Comparison of ENCODE assay signal across 9 cellular contexts in genomic region chr11:14908214-14908880, GRCh38. TPM values are rescaled to one million over a fixed set of nuclear protein-coding genes. Genes with fewer than 3 reads are reported as not detected.
A peak's percentile ranks its signal among the peaks of the same experiment; 100 is the strongest.
DNase-seq lines count a peak whose midpoint lies in the region; ATAC-seq and TF ChIP-seq lines count a peak whose summit lies in the region.
"Had no signal": no experiment of that assay in that cellular context is flagged by ENCODE, and none has a peak within 500 bp of the region (broad histone marks: within the 10 kb centered on the region; RNA-seq: fewer than 3 reads in every experiment).

No MANE protein-coding gene starts in this region.

- H3K27ac Mint-ChIP-seq in CD4-positive, alpha-beta T cell, result peak overlapping the region; percentile 43

- H3K27me3 Mint-ChIP-seq in CD4-positive, alpha-beta T cell, result no peaks in the 10 kb centered on the region

- peak; percentile 51 for TF ChIP-seq CTCF in CD4-positive, alpha-beta T cell (IDR thresholded peaks at IDR 0.05)
- TF ChIP-seq CTCF in dorsolateral prefrontal cortex (IDR thresholded peaks at IDR 0.05 in 54 of 56, conservative IDR thresholded peaks at IDR 0.05 in 2 of 56; ENCODE audit: low read depth in 1 of 56, partially characterized antibody in 56 of 56), result peak; percentile 23 to 76 (median 61)

- POLR2A ChIA-PET in CD4-positive, alpha-beta T cell (lab: Charles Lee), result interaction anchor here (0.8 to 5.6 kb wide), 8 partner anchors 10 to 408 kb away, joined by 4 to 53 read pairs (median 10); partner anchors contain the start of genes CALCB, COPB1, CYP2R1 and PSMA1

- H3K27me3 ChIP-seq in CD4-positive, alpha-beta T cell (ENCODE audit: control insufficient read depth, insufficient read depth, low read length), result no peaks in the 10 kb centered on the region
- peaks cover 0 to 12% (median 0%) of the 10 kb centered on the region in 45 donors for H3K27me3 ChIP-seq in dorsolateral prefrontal cortex

- H3K36me3 Mint-ChIP-seq in CD4-positive, alpha-beta T cell (ENCODE audit: low read depth), result peaks cover 5% of the 10 kb centered on the region

- H3K4me3 ChIP-seq in dorsolateral prefrontal cortex, result no peak overlapping the region
- H3K4me3 ChIP-seq: SJSA1 had no signal

- ATAC-seq in CD4-positive, alpha-beta T cell (ENCODE audit: poor library complexity), result no peak
- peak; percentile 22 for ATAC-seq in GM18520 (IDR thresholded peaks at IDR 0.05; ENCODE audit: unreplicated experiment)
- no peak for ATAC-seq in sciatic nerve
- ATAC-seq in HG02588 (IDR thresholded peaks at IDR 0.05; ENCODE audit: unreplicated experiment), result no peak

- peaks cover 49% of the 10 kb centered on the region for H3K4me1 Mint-ChIP-seq in CD4-positive, alpha-beta T cell (ENCODE audit: low read depth)

- H3K9me3 Mint-ChIP-seq in CD4-positive, alpha-beta T cell, result no peaks in the 10 kb centered on the region

- intact Hi-C loops in CD4-positive, alpha-beta T cell (cut with DNase I, micrococcal nuclease), result loop anchor here (1.0 to 5.0 kb wide), 8 partner anchors 96 to 1136 kb away; partner anchors contain the start of gene PDE3B (in 1 of the 2)
- intact Hi-C loops in dorsolateral prefrontal cortex (cut with DNase I) (loop anchor here (5.0 kb wide), 4 partner anchors 116 to 371 kb away; no protein-coding TSS in a partner anchor), sciatic nerve (cut with DNase I) (no loop called here)

- no peak overlapping the region for H3K27ac ChIP-seq in CD4-positive, alpha-beta T cell (ENCODE audit: low read depth, low read length)
- H3K27ac ChIP-seq in dorsolateral prefrontal cortex, result no peak overlapping the region
- H3K27ac ChIP-seq: SJSA1 had no signal

- peak overlapping the region; percentile 42 for H3K4me3 Mint-ChIP-seq in CD4-positive, alpha-beta T cell

- peak in 6 of 10 experiments; percentile 3 to 32 (median 13) for DNase-seq in CD4-positive, alpha-beta T cell
- DNase-seq in NAMALWA (ENCODE audit: low spot score), result peak; percentile 75
- DNase-seq in SK-N-DZ (ENCODE audit: low spot score), result peak; percentile 52
- DNase-seq in dorsolateral prefrontal cortex, result peak in 4 of 10 donors; percentile 3 to 44 (median 39)
- DNase-seq in myocyte (ENCODE audit: low read depth), result peak; percentile 54
- DNase-seq in sciatic nerve (ENCODE audit: low spot score), result no peak

- H3K9me3 ChIP-seq in CD4-positive, alpha-beta T cell (ENCODE audit: control insufficient read depth, low read length), result no peaks in the 10 kb centered on the region
- H3K9me3 ChIP-seq: SJSA1 had no signal

- CTCF ChIA-PET in CD4-positive, alpha-beta T cell (lab: Charles Lee), result interaction anchor here (0.6 to 5.8 kb wide), 36 partner anchors 10 to 1241 kb away, joined by 3 to 73 read pairs (median 4); partner anchors contain the start of genes COPB1, CYP2R1, PDE3B and PSMA1

RNA-seq across cellular contexts. Expression of gene CYP2R1, which starts 16.3 kb away (rescaled TPM):
- 10 to 100 TPM; 14.2 to 15.8 TPM for total RNA-seq in CD4-positive, alpha-beta T cell
- polyA plus RNA-seq in SK-N-DZ (2014; cell fraction: cytosol; rRNA removed), result 20.4 and 23.7 TPM in 2 replicates
- 34.3 and 41.6 TPM in 2 replicates for polyA plus RNA-seq in SK-N-DZ (2014; cell fraction: nucleus; rRNA removed)
- 10 to 100 TPM in 113 of 120 experiments, 1 to 10 TPM in 7; 7.2 to 17.8 (median 12.7) TPM for total RNA-seq in dorsolateral prefrontal cortex
- 7.2 and 8.8 TPM in 2 replicates for total RNA-seq in myocyte
- 8.4 TPM for polyA plus RNA-seq in myocyte (2012)
- total RNA-seq in sciatic nerve, result 14.3 TPM
